ENCODE assay signal across 1 cellular context in genomic region chr7:108497082-108497725, GRCh38.
TF ChIP-seq lines count a peak whose summit lies in the region.

No MANE protein-coding gene starts in this region.

TF ChIP-seq in SK-N-SH treated with all-trans-retinoic acid at 6 μM for 48 hours, 23 proteins besides CTCF, POLR2A, EP300 and RAD21 (continued from another document):
- TF ChIP-seq CREB5 (CRISPR knock-in tag; IDR thresholded peaks at IDR 0.05; ENCODE audit: low read depth): no peak
- TF ChIP-seq ZFP3 (CRISPR knock-in tag; IDR thresholded peaks at IDR 0.05): no peak
- TF ChIP-seq RARB (CRISPR knock-in tag; IDR thresholded peaks at IDR 0.05): no peak
- no peak for TF ChIP-seq PATZ1 (CRISPR knock-in tag; IDR thresholded peaks at IDR 0.05; ENCODE audit: borderline replicate concordance)
- TF ChIP-seq ZC3H10 (CRISPR knock-in tag; IDR thresholded peaks at IDR 0.05): no peak
